Comparison of ENCODE assay signal across 17 cellular contexts in genomic region chr5:119312403-119312802, GRCh38. TPM values are rescaled to one million over a fixed set of nuclear protein-coding genes. Genes with fewer than 3 reads are reported as not detected.
A peak's percentile ranks its signal among the peaks of the same experiment; 100 is the strongest.
DNase-seq lines count a peak whose midpoint lies in the region; ATAC-seq and TF ChIP-seq lines count a peak whose summit lies in the region.
"Had no signal": no experiment of that assay in that cellular context is flagged by ENCODE, and none has a peak within 500 bp of the region (broad histone marks: within the 10 kb centered on the region; RNA-seq: fewer than 3 reads in every experiment).

No MANE protein-coding gene starts in this region.

- H3K9ac ChIP-seq in endodermal cell (ENCODE audit: extremely low read depth, low read length, poor library complexity, severe bottlenecking), result no peak overlapping the region

- 72 to 78% methylated on average over 2 to 5 of the region's 5 CpGs for WGBS in endodermal cell (ENCODE audit: insufficient coverage in 1 of 2, insufficient read length in 1 of 2), 2 experiments

- H3K36me3 Mint-ChIP-seq in stimulated activated naive CD8-positive, alpha-beta T cell treated with anti-CD3 and anti-CD28 coated beads, Interleukin-15, Interleukin-2, amounts not matched to agents 100 ng/mL and 50 ng/mL, for 24 hours (ENCODE audit: low read depth), result peaks cover 48% of the 10 kb centered on the region
- no peaks in the 10 kb centered on the region for H3K36me3 Mint-ChIP-seq in T-helper 17 cell (ENCODE audit: low read depth)
- peaks cover 25% of the 10 kb centered on the region for H3K36me3 Mint-ChIP-seq in endodermal cell (ENCODE audit: low read depth)

- H3K4me3 Mint-ChIP-seq in stimulated activated naive CD8-positive, alpha-beta T cell treated with anti-CD3 and anti-CD28 coated beads, Interleukin-15, Interleukin-2, amounts not matched to agents 100 ng/mL and 50 ng/mL, for 24 hours, result peak overlapping the region; percentile 55
- H3K4me3 Mint-ChIP-seq in T-helper 17 cell, result no peak overlapping the region
- no peak overlapping the region for H3K4me3 Mint-ChIP-seq in endodermal cell

- H3K9me3 Mint-ChIP-seq in stimulated activated naive CD8-positive, alpha-beta T cell treated with anti-CD3 and anti-CD28 coated beads, Interleukin-15, Interleukin-2, amounts not matched to agents 100 ng/mL and 50 ng/mL, for 24 hours, result no peaks in the 10 kb centered on the region
- H3K9me3 Mint-ChIP-seq in endodermal cell, result no peaks in the 10 kb centered on the region

- H3K9me3 ChIP-seq in T-helper 17 cell (ENCODE audit: control insufficient read depth, low read length, poor library complexity, severe bottlenecking) (no peaks in the 10 kb centered on the region), endodermal cell (ENCODE audit: control insufficient read depth, low read length) (no peaks in the 10 kb centered on the region), upper lobe of right lung (no peaks in the 10 kb centered on the region)
- H3K9me3 ChIP-seq: sigmoid colon, transverse colon had no signal

- intact Hi-C loops in upper lobe of right lung (cut with DNase I), result no loop called here

- no peak overlapping the region for H3K27ac ChIP-seq in endodermal cell (ENCODE audit: low read depth, low read length)
- no peak overlapping the region for H3K27ac ChIP-seq in upper lobe of right lung
- H3K27ac ChIP-seq: cardiac muscle cell, sigmoid colon had no signal

- no peak overlapping the region for H3K4me3 ChIP-seq in endodermal cell (ENCODE audit: low read length)
- no peak overlapping the region for H3K4me3 ChIP-seq in upper lobe of right lung
- H3K4me3 ChIP-seq: cardiac muscle cell, sigmoid colon, transverse colon had no signal

- peak; percentile 63 for TF ChIP-seq CTCF in endodermal cell (conservative IDR thresholded peaks at IDR 0.05)
- no peak for TF ChIP-seq CTCF in upper lobe of right lung (IDR thresholded peaks at IDR 0.05)

- peaks cover 10% of the 10 kb centered on the region for H3K4me1 ChIP-seq in endodermal cell (ENCODE audit: control insufficient read depth, insufficient read depth, low read length)
- H3K4me1 ChIP-seq in upper lobe of right lung, result peaks cover 18% of the 10 kb centered on the region

- no peaks in the 10 kb centered on the region for H3K27me3 ChIP-seq in endodermal cell (ENCODE audit: control insufficient read depth, insufficient read depth, low read length, poor library complexity, severe bottlenecking)
- H3K27me3 ChIP-seq in upper lobe of right lung, result no peaks in the 10 kb centered on the region
- H3K27me3 ChIP-seq: cardiac muscle cell, sigmoid colon, transverse colon had no signal

- no peaks in the 10 kb centered on the region for H3K27me3 Mint-ChIP-seq in stimulated activated naive CD8-positive, alpha-beta T cell treated with anti-CD3 and anti-CD28 coated beads, Interleukin-15, Interleukin-2, amounts not matched to agents 100 ng/mL and 50 ng/mL, for 24 hours
- H3K27me3 Mint-ChIP-seq in T-helper 17 cell, result no peaks in the 10 kb centered on the region
- no peaks in the 10 kb centered on the region for H3K27me3 Mint-ChIP-seq in endodermal cell (ENCODE audit: insufficient read depth)

- ATAC-seq in stimulated activated naive CD8-positive, alpha-beta T cell treated with anti-CD3 and anti-CD28 coated beads, Interleukin-15, Interleukin-2, amounts not matched to agents 100 U/mL and 50 U/mL, for 24 hours, result no peak
- ATAC-seq in T-helper 17 cell, result no peak
- ATAC-seq in upper lobe of right lung, result no peak
- no peak for ATAC-seq in HG02885 (IDR thresholded peaks at IDR 0.05; ENCODE audit: poor library complexity, unreplicated experiment)

- H3K27ac Mint-ChIP-seq in stimulated activated naive CD8-positive, alpha-beta T cell treated with anti-CD3 and anti-CD28 coated beads, Interleukin-15, Interleukin-2, amounts not matched to agents 100 ng/mL and 50 ng/mL, for 24 hours, result peak overlapping the region; percentile 81
- peak overlapping the region; percentile 93 for H3K27ac Mint-ChIP-seq in T-helper 17 cell
- peak overlapping the region; percentile 21 for H3K27ac Mint-ChIP-seq in endodermal cell

- peaks cover 97% of the 10 kb centered on the region for H3K4me1 Mint-ChIP-seq in stimulated activated naive CD8-positive, alpha-beta T cell treated with anti-CD3 and anti-CD28 coated beads, Interleukin-15, Interleukin-2, amounts not matched to agents 100 ng/mL and 50 ng/mL, for 24 hours (ENCODE audit: low read depth)
- peaks cover 72% of the 10 kb centered on the region for H3K4me1 Mint-ChIP-seq in T-helper 17 cell
- peaks cover 2% of the 10 kb centered on the region for H3K4me1 Mint-ChIP-seq in endodermal cell

- peaks cover 23% of the 10 kb centered on the region for H3K36me3 ChIP-seq in endodermal cell (ENCODE audit: control insufficient read depth, insufficient read depth, low read length)
- H3K36me3 ChIP-seq in upper lobe of right lung, result no peaks in the 10 kb centered on the region
- H3K36me3 ChIP-seq: cardiac muscle cell, sigmoid colon, transverse colon had no signal

- DNase-seq in stimulated activated naive CD8-positive, alpha-beta T cell treated with anti-CD3 and anti-CD28 coated beads, Interleukin-15, Interleukin-2, amounts not matched to agents 100 U/mL and 50 U/mL, for 24 hours, result no peak
- DNase-seq in T-helper 17 cell (no peak), endodermal cell (peak; percentile 82), upper lobe of right lung (no peak), mesenteric fat pad (ENCODE audit: low spot score) (no peak), NCI-H2029 (lab: John Stamatoyannopoulos, UW) (no peak)
- DNase-seq: DMS79; NCI-H774; occipital lobe; sigmoid colon; stimulated activated CD4-positive, alpha-beta T cell treated with anti-CD3 and anti-CD28 coated beads, Interleukin-2, amount 100 ng/mL, for 48 hours; stimulated activated CD8-positive, alpha-beta memory T cell treated with anti-CD3 and anti-CD28 coated beads, Interleukin-4, amount 100 ng/mL, for 48 hours; T-helper 9 cell; transverse colon had no signal

RNA-seq across cellular contexts. Expression of gene TNFAIP8, which starts 43.4 kb away (rescaled TPM):
- total RNA-seq in T-helper 17 cell (100 to 1,000 TPM; 130 to 140 TPM), endodermal cell (10 to 100 TPM; 29.6 to 39.5 TPM), upper lobe of right lung (22.4 TPM), mesenteric fat pad (29.6 TPM)
- 16.1 TPM for polyA plus RNA-seq in endodermal cell (2013, experiment 1 of 2)
- 14.5 TPM for polyA plus RNA-seq in endodermal cell (2013, experiment 2 of 2)

Comparison
In these comparisons a context has a peak if more than half of its experiments do, and no peak if none do; other contexts are left out.
1. H3K27ac Mint-ChIP-seq: peak in every context shown above with its lines; median percentile 93 in T-helper 17 cell; 81 in stimulated activated naive CD8-positive, alpha-beta T cell treated with anti-CD3 and anti-CD28 coated beads, Interleukin-15, Interleukin-2, amounts not matched to agents 100 ng/mL and 50 ng/mL, for 24 hours; 21 in endodermal cell.